In genomic region chr15:28105793-28106192, GRCh38 we compare ENCODE assay signal across 16 cellular contexts. TPM values are rescaled to one million over a fixed set of nuclear protein-coding genes. Genes with fewer than 3 reads are reported as not detected.
DNase-seq lines count a peak whose midpoint lies in the region; ATAC-seq and TF ChIP-seq lines count a peak whose summit lies in the region.
"Had no signal": no experiment of that assay in that cellular context is flagged by ENCODE, and none has a peak within 500 bp of the region (broad histone marks: within the 10 kb centered on the region; RNA-seq: fewer than 3 reads in every experiment).

No MANE protein-coding gene starts in this region.

- H3K9me3 ChIP-seq in HEK293 (ENCODE audit: control insufficient read depth, insufficient read depth, low read depth, low read length) (no peaks in the 10 kb centered on the region), SJCRH30 (replicated peaks) (no peaks in the 10 kb centered on the region)
- H3K9me3 ChIP-seq: esophagus squamous epithelium had no signal

- no peak for ATAC-seq in central memory CD8-positive, alpha-beta T cell (replicated peaks; ENCODE audit: extremely low read depth, poor library complexity, severe bottlenecking)
- ATAC-seq: sciatic nerve had no signal

- no peaks in the 10 kb centered on the region for H3K4me1 ChIP-seq in HEK293 (ENCODE audit: control insufficient read depth, insufficient read depth, low read length)
- H3K4me1 ChIP-seq in SJCRH30 = no peaks in the 10 kb centered on the region

- peaks cover 0 to 4% of the 10 kb centered on the region in 2 experiments; a peak in 1 of 3 replicates for H3K36me3 ChIP-seq in HEK293 (ENCODE audit: control insufficient read depth in 2 of 2, insufficient read depth in 1 of 2, low read length in 2 of 2)
- H3K36me3 ChIP-seq in SJCRH30 = no peaks in the 10 kb centered on the region

- CTCF ChIA-PET in HEK293 (lab: Yijun Ruan, JAX) = no interaction called here

- no peaks in the 10 kb centered on the region for H3K36me3 Mint-ChIP-seq in T-helper 2 cell treated with Interferon-gamma antibody and Interleukin-4, amounts not matched to agents 5 μg/mL and 100 μg/mL, for 36 hours (ENCODE audit: low read depth)
- peaks cover 4% of the 10 kb centered on the region for H3K36me3 Mint-ChIP-seq in central memory CD8-positive, alpha-beta T cell (ENCODE audit: insufficient read depth)
- H3K36me3 Mint-ChIP-seq in neural crest cell (ENCODE audit: low read depth) = peaks cover 3% of the 10 kb centered on the region
- H3K36me3 Mint-ChIP-seq: IgD-negative memory B cell had no signal

- no peak for TF ChIP-seq CTCF in HEK293 (tag by site-specific recombination; IDR thresholded peaks at IDR 0.05)
- no peak for TF ChIP-seq CTCF in neural crest cell (conservative IDR thresholded peaks at IDR 0.05)

- H3K9me3 Mint-ChIP-seq in T-helper 2 cell treated with Interferon-gamma antibody and Interleukin-4, amounts not matched to agents 5 μg/mL and 100 μg/mL, for 36 hours = no peaks in the 10 kb centered on the region
- no peaks in the 10 kb centered on the region for H3K9me3 Mint-ChIP-seq in central memory CD8-positive, alpha-beta T cell
- no peaks in the 10 kb centered on the region for H3K9me3 Mint-ChIP-seq in neural crest cell
- H3K9me3 Mint-ChIP-seq: IgD-negative memory B cell had no signal

- no peak for DNase-seq in T-helper 2 cell treated with Interferon-gamma antibody and Interleukin-4, amounts not matched to agents 5 μg/mL and 100 μg/mL, for 36 hours (ENCODE audit: low spot score)
- DNase-seq in T-helper 2 cell = no peak
- no peak for DNase-seq in central memory CD8-positive, alpha-beta T cell (ENCODE audit: low spot score in 2 of 2)
- no peak for DNase-seq in neural crest cell (ENCODE audit: low read depth, low spot score)
- no peak for DNase-seq in SJCRH30
- no peak for DNase-seq in hypothalamus (lab: John Stamatoyannopoulos, UW)
- no peak for DNase-seq in stimulated activated CD4-positive, alpha-beta T cell treated with anti-CD3 and anti-CD28 coated beads, Interleukin-4, amount 100 ng/mL, for 1 hour
- DNase-seq: 8988T; amniotic stem cell; esophagus squamous epithelium; hippocampal formation; NK-92 treated with Interleukin-12 subunit alpha and Interleukin-12 subunit beta, amount 100 ng/mL, for 24 hours; SHP77 had no signal

- H3K27ac ChIP-seq in HEK293 (ENCODE audit: extremely low read depth, low read depth, low read length) = no peak overlapping the region
- no peak overlapping the region for H3K27ac ChIP-seq in SJCRH30

- no peaks in the 10 kb centered on the region for H3K27me3 ChIP-seq in SJCRH30

- POLR2A ChIA-PET in HEK293 (lab: Yijun Ruan, JAX) = no interaction called here

- H3K4me3 Mint-ChIP-seq in T-helper 2 cell treated with Interferon-gamma antibody and Interleukin-4, amounts not matched to agents 5 μg/mL and 100 μg/mL, for 36 hours = peak overlapping the region; percentile 53
- peak overlapping the region; percentile 58 for H3K4me3 Mint-ChIP-seq in central memory CD8-positive, alpha-beta T cell
- peak overlapping the region; percentile 80 for H3K4me3 Mint-ChIP-seq in neural crest cell

- peaks cover 9% of the 10 kb centered on the region for H3K4me1 Mint-ChIP-seq in T-helper 2 cell treated with Interferon-gamma antibody and Interleukin-4, amounts not matched to agents 5 μg/mL and 100 μg/mL, for 36 hours (ENCODE audit: low read depth)
- H3K4me1 Mint-ChIP-seq in central memory CD8-positive, alpha-beta T cell = peaks cover 13% of the 10 kb centered on the region
- peaks cover 15% of the 10 kb centered on the region for H3K4me1 Mint-ChIP-seq in neural crest cell

- peaks cover 32% of the 10 kb centered on the region for H3K27me3 Mint-ChIP-seq in T-helper 2 cell treated with Interferon-gamma antibody and Interleukin-4, amounts not matched to agents 5 μg/mL and 100 μg/mL, for 36 hours (ENCODE audit: low read depth)
- H3K27me3 Mint-ChIP-seq in central memory CD8-positive, alpha-beta T cell = peaks cover 19% of the 10 kb centered on the region
- H3K27me3 Mint-ChIP-seq in neural crest cell (ENCODE audit: low read depth) = peaks cover 39% of the 10 kb centered on the region

- H3K27ac Mint-ChIP-seq in T-helper 2 cell treated with Interferon-gamma antibody and Interleukin-4, amounts not matched to agents 5 μg/mL and 100 μg/mL, for 36 hours = no peak overlapping the region
- H3K27ac Mint-ChIP-seq in central memory CD8-positive, alpha-beta T cell (ENCODE audit: low read depth) = no peak overlapping the region
- no peak overlapping the region for H3K27ac Mint-ChIP-seq in neural crest cell (ENCODE audit: unreplicated experiment)
- H3K27ac Mint-ChIP-seq: IgD-negative memory B cell had no signal

- H3K4me3 ChIP-seq in HEK293 (ENCODE audit: low read depth, low read length) = no peak overlapping the region
- H3K4me3 ChIP-seq in SJCRH30 = no peak overlapping the region

TF ChIP-seq in HEK293, 187 proteins besides CTCF, POLR2A, EP300 and RAD21:
- peak; percentile 69; the same call in 1 of the 2 replicates for TF ChIP-seq ZSCAN4 (tag by site-specific recombination; IDR thresholded peaks at IDR 0.05)
- no peak for TF ChIP-seq ZNF280D (tag by site-specific recombination; IDR thresholded peaks at IDR 0.05)

RNA-seq across cellular contexts. Expression of gene OCA2, which starts 6.7 kb away (rescaled TPM):
- 0.11 and 0.19 TPM in 2 replicates for total RNA-seq in neural crest cell
- not detected in 2 replicates for total RNA-seq in SJCRH30 (2014; rRNA removed; shearing (Covaris generic))
